ENCODE assay signal across 1 cellular context in the genomic region with DNA sequence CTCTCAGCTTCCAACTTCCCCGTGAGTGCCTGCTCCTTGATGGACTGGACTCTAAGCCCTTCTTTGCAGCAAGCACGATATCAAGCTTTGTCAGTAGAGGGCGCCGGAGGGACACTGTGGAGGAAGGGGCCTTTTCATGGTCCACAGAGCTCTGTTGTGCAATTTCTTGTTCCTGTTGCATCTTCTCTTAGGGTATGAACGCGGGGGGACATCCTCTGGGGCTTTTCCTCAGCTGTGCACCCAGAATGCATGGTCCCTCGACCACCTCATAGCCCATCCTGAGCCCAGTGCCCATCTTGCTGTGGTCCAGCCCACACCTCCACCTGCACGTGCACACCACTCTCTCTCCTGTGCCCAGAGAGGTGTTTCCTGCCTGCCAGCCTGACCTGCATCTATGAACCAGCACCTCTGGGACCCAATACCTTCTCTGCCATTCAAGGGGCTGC.
A peak's percentile ranks its signal among the peaks of the same experiment; 100 is the strongest.
TF ChIP-seq lines count a peak whose summit lies in the region.

No MANE protein-coding gene starts in this region.

TF ChIP-seq in HepG2, 621 proteins besides CTCF, POLR2A, EP300 and RAD21 (continued from another document):
- TF ChIP-seq, protein P1, sequence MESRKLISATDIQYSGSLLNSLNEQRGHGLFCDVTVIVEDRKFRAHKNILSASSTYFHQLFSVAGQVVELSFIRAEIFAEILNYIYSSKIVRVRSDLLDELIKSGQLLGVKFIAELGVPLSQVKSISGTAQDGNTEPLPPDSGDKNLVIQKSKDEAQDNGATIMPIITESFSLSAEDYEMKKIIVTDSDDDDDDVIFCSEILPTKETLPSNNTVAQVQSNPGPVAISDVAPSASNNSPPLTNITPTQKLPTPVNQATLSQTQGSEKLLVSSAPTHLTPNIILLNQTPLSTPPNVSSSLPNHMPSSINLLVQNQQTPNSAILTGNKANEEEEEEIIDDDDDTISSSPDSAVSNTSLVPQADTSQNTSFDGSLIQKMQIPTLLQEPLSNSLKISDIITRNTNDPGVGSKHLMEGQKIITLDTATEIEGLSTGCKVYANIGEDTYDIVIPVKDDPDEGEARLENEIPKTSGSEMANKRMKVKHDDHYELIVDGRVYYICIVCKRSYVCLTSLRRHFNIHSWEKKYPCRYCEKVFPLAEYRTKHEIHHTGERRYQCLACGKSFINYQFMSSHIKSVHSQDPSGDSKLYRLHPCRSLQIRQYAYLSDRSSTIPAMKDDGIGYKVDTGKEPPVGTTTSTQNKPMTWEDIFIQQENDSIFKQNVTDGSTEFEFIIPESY (CRISPR knock-in tag; IDR thresholded peaks at IDR 0.05) = no peak
- TF ChIP-seq HNF4A (CRISPR knock-in tag; IDR thresholded peaks at IDR 0.05) = peak; percentile 45; the same call in 1 of the 2 replicates
